1 cellular context compared by ENCODE assay signal in the genomic region with DNA sequence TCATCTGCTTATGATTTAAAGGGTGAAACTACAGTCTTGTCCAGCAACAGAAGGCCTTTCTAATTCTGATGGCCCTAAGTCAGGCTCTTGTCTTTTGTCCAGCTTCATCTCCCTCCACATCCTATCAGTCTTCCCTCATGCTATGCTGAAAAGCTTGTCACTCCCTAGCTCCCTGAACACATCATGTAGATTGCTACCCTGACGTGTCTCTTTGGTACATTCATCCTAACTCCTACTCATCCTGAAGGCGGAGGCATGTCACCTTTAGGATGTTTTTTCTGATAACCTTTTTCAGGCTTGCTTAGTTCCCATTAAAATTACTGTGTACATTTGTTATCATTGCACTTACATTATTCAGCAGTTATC.
TF ChIP-seq lines count a peak whose summit lies in the region.

No MANE protein-coding gene starts in this region.

TF ChIP-seq in GM12878, 131 proteins besides CTCF, POLR2A, EP300 and RAD21 (continued from another document):
- TF ChIP-seq, protein P1, sequence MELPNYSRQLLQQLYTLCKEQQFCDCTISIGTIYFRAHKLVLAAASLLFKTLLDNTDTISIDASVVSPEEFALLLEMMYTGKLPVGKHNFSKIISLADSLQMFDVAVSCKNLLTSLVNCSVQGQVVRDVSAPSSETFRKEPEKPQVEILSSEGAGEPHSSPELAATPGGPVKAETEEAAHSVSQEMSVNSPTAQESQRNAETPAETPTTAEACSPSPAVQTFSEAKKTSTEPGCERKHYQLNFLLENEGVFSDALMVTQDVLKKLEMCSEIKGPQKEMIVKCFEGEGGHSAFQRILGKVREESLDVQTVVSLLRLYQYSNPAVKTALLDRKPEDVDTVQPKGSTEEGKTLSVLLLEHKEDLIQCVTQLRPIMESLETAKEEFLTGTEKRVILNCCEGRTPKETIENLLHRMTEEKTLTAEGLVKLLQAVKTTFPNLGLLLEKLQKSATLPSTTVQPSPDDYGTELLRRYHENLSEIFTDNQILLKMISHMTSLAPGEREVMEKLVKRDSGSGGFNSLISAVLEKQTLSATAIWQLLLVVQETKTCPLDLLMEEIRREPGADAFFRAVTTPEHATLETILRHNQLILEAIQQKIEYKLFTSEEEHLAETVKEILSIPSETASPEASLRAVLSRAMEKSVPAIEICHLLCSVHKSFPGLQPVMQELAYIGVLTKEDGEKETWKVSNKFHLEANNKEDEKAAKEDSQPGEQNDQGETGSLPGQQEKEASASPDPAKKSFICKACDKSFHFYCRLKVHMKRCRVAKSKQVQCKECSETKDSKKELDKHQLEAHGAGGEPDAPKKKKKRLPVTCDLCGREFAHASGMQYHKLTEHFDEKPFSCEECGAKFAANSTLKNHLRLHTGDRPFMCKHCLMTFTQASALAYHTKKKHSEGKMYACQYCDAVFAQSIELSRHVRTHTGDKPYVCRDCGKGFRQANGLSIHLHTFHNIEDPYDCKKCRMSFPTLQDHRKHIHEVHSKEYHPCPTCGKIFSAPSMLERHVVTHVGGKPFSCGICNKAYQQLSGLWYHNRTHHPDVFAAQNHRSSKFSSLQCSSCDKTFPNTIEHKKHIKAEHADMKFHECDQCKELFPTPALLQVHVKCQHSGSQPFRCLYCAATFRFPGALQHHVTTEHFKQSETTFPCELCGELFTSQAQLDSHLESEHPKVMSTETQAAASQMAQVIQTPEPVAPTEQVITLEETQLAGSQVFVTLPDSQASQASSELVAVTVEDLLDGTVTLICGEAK (IDR thresholded peaks at IDR 0.05; ENCODE audit: borderline replicate concordance) = no peak
- TF ChIP-seq PAX5 (IDR thresholded peaks at IDR 0.05; ENCODE audit: borderline replicate concordance, low read depth, low read length) (no peak), HDAC2 (IDR thresholded peaks at IDR 0.05) (no peak), POU2F2 (IDR thresholded peaks at IDR 0.05; ENCODE audit: borderline replicate concordance, low read depth, low read length) (no peak), MTA3 (IDR thresholded peaks at IDR 0.05; ENCODE audit: borderline replicate concordance, low read length) (no peak), CBFB (IDR thresholded peaks at IDR 0.05; ENCODE audit: low read depth) (no peak), EED (IDR thresholded peaks at IDR 0.05; ENCODE audit: low read depth) (no peak), DPF2 (IDR thresholded peaks at IDR 0.05) (no peak), SUPT20H (IDR thresholded peaks at IDR 0.05; ENCODE audit: borderline replicate concordance, control insufficient read depth, low read depth, low read length) (no peak), KLF5 (IDR thresholded peaks at IDR 0.05; ENCODE audit: partially characterized antibody) (no peak), KDM1A (IDR thresholded peaks at IDR 0.05; ENCODE audit: borderline replicate concordance) (no peak)
- TF ChIP-seq, protein P2, sequence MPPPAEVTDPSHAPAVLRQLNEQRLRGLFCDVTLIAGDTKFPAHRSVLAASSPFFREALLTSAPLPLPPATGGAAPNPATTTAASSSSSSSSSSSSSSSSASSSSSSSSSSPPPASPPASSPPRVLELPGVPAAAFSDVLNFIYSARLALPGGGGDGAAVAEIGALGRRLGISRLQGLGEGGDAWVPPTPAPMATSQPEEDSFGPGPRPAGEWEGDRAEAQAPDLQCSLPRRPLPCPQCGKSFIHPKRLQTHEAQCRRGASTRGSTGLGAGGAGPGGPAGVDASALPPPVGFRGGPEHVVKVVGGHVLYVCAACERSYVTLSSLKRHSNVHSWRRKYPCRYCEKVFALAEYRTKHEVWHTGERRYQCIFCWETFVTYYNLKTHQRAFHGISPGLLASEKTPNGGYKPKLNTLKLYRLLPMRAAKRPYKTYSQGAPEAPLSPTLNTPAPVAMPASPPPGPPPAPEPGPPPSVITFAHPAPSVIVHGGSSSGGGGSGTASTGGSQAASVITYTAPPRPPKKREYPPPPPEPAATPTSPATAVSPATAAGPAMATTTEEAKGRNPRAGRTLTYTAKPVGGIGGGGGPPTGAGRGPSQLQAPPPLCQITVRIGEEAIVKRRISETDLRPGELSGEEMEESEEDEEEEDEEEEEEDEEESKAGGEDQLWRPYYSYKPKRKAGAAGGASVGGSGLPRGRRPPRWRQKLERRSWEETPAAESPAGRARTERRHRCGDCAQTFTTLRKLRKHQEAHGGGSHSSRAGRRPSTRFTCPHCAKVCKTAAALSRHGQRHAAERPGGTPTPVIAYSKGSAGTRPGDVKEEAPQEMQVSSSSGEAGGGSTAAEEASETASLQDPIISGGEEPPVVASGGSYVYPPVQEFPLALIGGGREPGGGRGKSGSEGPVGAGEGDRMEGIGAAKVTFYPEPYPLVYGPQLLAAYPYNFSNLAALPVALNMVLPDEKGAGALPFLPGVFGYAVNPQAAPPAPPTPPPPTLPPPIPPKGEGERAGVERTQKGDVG (CRISPR knock-in tag; IDR thresholded peaks at IDR 0.05) = no peak
